7 cellular contexts compared by ENCODE assay signal in the genomic region with DNA sequence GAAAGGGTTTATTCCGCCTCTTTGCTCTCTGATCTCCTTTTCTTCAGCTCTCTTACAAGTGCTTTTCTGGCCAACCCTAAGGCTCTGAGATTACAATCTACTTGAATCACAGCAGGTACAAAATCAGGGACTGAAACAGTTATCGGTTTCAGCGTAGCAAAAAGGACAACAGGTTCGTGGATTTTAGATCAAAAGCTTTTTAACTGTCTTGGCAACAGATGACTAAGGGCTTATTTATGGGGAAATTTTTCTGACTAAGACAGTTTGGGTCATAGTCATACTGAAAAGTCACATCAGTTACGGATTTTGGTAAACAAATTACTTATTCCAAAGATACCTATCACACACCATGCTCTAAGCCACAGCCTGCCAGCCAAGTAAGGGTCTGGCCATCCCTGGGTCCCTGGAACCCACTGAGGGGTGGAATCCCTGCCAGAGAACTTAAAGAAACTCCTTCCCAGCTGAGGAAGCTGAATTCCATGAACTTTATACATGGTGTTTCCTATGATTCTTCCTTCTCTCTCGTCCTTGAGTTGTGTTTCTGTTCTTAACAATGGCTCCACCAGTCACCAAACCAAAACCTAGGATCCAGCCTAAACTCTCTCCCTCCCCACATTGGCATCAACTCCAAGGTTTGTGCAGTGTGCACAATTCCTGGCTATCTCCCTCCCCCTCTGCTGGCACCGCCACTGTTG.
DNase-seq lines count a peak whose midpoint lies in the region; ATAC-seq and TF ChIP-seq lines count a peak whose summit lies in the region.

No MANE protein-coding gene starts in this region.

- peaks cover 3% of the 10 kb centered on the region; the same call in 1 of the 3 replicates for H3K9me3 Mint-ChIP-seq in GM23338

- ATAC-seq in GM23338, result no peak

- H3K4me1 ChIP-seq in GM23338 (ENCODE audit: insufficient read depth) (peaks cover 23% of the 10 kb centered on the region), mucosa of rectum (ENCODE audit: control insufficient read depth in 2 of 2, insufficient read depth in 2 of 2, low read length in 2 of 2) (peaks cover 8 to 12% of the 10 kb centered on the region in 2 donors)

- no peaks in the 10 kb centered on the region for H3K9me3 ChIP-seq in mucosa of rectum (ENCODE audit: control insufficient read depth in 2 of 2, low read length in 2 of 2)

- H3K9me2 ChIP-seq in GM23338 (ENCODE audit: insufficient read depth), result no peaks in the 10 kb centered on the region

- H3K79me2 ChIP-seq in GM23338 (replicated peaks; ENCODE audit: insufficient read depth), result peaks cover 27% of the 10 kb centered on the region

- in situ Hi-C loops in GM13976 (cut with MboI; ENCODE audit: low sequenced_read_pairs, unreplicated experiment) (no loop called here), brain microvascular endothelial cell (cut with HindIII; ENCODE audit: low pct_ligation_motif_present, low sequenced_read_pairs) (no loop called here)

- peak; percentile 69 for DNase-seq in GM13976 (ENCODE audit: low spot score)
- peak; percentile 14 for DNase-seq in GM23338 (ENCODE audit: low spot score)
- DNase-seq in MV-4-11 (lab: John Stamatoyannopoulos, UW), result peak; percentile 57
- no peak for DNase-seq in brain microvascular endothelial cell
- no peak for DNase-seq in OCI-M2 (lab: John Stamatoyannopoulos, UW; ENCODE audit: unreplicated experiment)
- DNase-seq in NCI-H774 (lab: John Stamatoyannopoulos, UW), result no peak

- H3K4me3 ChIP-seq in GM23338 (peak overlapping the region; percentile 73), brain microvascular endothelial cell (ENCODE audit: low read depth, low read length) (peak overlapping the region; percentile 61), mucosa of rectum (ENCODE audit: low read length in 2 of 2) (peak overlapping the region; percentile 73 to 80)

- no peak overlapping the region for H2AFZ ChIP-seq in GM23338

- peaks cover 33% of the 10 kb centered on the region for H3K27me3 ChIP-seq in GM23338 (ENCODE audit: insufficient read depth)
- no peaks in the 10 kb centered on the region for H3K27me3 ChIP-seq in brain microvascular endothelial cell (replicated peaks)
- H3K27me3 ChIP-seq in mucosa of rectum (ENCODE audit: control insufficient read depth in 2 of 2, insufficient read depth in 2 of 2, low read length in 2 of 2), result no peaks in the 10 kb centered on the region

- no peak overlapping the region for H3K27ac ChIP-seq in GM23338 (ENCODE audit: low read depth)
- H3K27ac ChIP-seq in brain microvascular endothelial cell, result no peak overlapping the region
- no peak overlapping the region for H3K27ac ChIP-seq in mucosa of rectum (ENCODE audit: low read depth in 2 of 2, low read length in 2 of 2)

- H4K20me1 ChIP-seq in GM23338 (replicated peaks; ENCODE audit: insufficient read depth), result peaks cover 5% of the 10 kb centered on the region

- peak overlapping the region; percentile 85 for H3K4me3 Mint-ChIP-seq in GM23338

- peak overlapping the region; percentile 91 for H3K4me2 ChIP-seq in GM23338

- no peak for TF ChIP-seq CTCF in GM13976 (IDR thresholded peaks at IDR 0.05; ENCODE audit: borderline replicate concordance, control extremely low read depth, extremely low read depth, insufficient read depth, missing control alignments)
- TF ChIP-seq CTCF in GM23338 (conservative IDR thresholded peaks at IDR 0.05; ENCODE audit: low read depth in 2 of 2), result no peak
- no peak for TF ChIP-seq CTCF in brain microvascular endothelial cell (IDR thresholded peaks at IDR 0.05; ENCODE audit: low read depth, low read length, missing control alignments)

- peak overlapping the region; percentile 78 to 79 for H3K9ac ChIP-seq in mucosa of rectum (ENCODE audit: low read depth in 1 of 2, low read length in 2 of 2)

- H3K27me3 Mint-ChIP-seq in GM23338 (ENCODE audit: insufficient read depth, low read depth, poor library complexity), result peaks cover 20% of the 10 kb centered on the region

- peaks cover 3% of the 10 kb centered on the region for H3F3A ChIP-seq in GM23338 (replicated peaks; ENCODE audit: low read depth)

- H3K36me3 ChIP-seq in GM23338 (ENCODE audit: insufficient read depth) (no peaks in the 10 kb centered on the region), brain microvascular endothelial cell (replicated peaks) (no peaks in the 10 kb centered on the region), mucosa of rectum (ENCODE audit: control insufficient read depth in 2 of 2, insufficient read depth in 2 of 2, low read length in 2 of 2) (no peaks in the 10 kb centered on the region)

- peaks cover 26% of the 10 kb centered on the region for H3K4me1 Mint-ChIP-seq in GM23338

- peaks cover 7% of the 10 kb centered on the region; the same call in 2 of the 3 replicates for H3K36me3 Mint-ChIP-seq in GM23338 (ENCODE audit: low read depth)

- no peak overlapping the region for H3K27ac Mint-ChIP-seq in GM23338

TF ChIP-seq in GM23338, 12 proteins besides CTCF, POLR2A, EP300 and RAD21:
- no peak for TF ChIP-seq EZH2phosphoT487 (IDR thresholded peaks at IDR 0.05; ENCODE audit: unreplicated experiment)
- no peak for TF ChIP-seq JUNB (IDR thresholded peaks at IDR 0.05; ENCODE audit: unreplicated experiment)
- no peak for TF ChIP-seq EZH2 (IDR thresholded peaks at IDR 0.05; ENCODE audit: low read depth, unreplicated experiment)
- no peak for TF ChIP-seq NANOG (IDR thresholded peaks at IDR 0.05; ENCODE audit: borderline replicate concordance)
- no peak for TF ChIP-seq CREB1 (CRISPR knock-in tag; IDR thresholded peaks at IDR 0.05; ENCODE audit: low read depth)

Comparison
In these comparisons a context has a peak if more than half of its experiments do, and no peak if none do; other contexts are left out.
1. DNase-seq: peak in GM13976 (single experiment), GM23338 (single experiment) and MV-4-11 (single experiment); none in brain microvascular endothelial cell (single experiment), OCI-M2 (single experiment) and NCI-H774 (single experiment).
2. Peak in every context shown above with its lines, with median percentiles within 50 percentile points of each other: H3K4me3 ChIP-seq.